8 cellular contexts compared by ENCODE assay signal in the genomic region with DNA sequence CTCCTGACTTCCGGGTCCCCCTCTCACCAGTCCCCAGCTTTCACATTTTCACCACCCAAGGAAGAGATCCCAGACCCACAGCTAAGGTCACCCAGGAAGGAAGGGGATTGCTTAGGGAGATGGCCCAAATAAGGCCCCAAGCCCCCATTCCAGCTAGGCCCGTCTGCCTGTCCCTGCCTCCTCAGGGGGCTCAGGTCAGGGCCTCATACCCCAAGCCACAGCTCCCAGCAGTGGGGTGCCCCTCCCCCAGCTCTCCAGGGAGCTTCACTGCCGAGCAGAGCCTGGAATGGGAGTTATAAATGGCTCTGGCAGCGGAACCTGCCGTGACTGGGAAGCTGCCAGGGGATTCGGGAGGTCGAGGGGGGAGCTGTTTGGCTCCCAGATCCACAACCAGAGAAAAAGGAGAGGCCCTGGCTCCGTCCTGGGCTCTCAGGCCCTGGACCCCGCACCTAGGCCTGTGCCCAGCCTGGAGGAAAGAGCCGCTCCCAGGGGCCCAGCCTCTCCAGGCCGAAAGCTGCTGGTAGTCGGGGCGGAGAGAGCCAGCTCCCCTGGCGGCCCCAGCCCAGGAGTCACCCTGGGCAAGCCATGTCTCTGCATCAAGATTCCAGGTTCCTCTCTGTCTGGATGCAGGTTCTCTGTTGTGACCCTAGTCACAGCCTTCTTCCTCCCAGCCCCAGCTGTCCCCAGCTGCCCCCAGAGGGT. TPM values are rescaled to one million over a fixed set of nuclear protein-coding genes. Genes with fewer than 3 reads are reported as not detected.
A peak's percentile ranks its signal among the peaks of the same experiment; 100 is the strongest.
DNase-seq lines count a peak whose midpoint lies in the region; ATAC-seq, FAIRE-seq and TF ChIP-seq lines count a peak whose summit lies in the region.

No MANE protein-coding gene starts in this region.

- peak overlapping the region; percentile 84 for H3K27ac ChIP-seq in HEK293 (ENCODE audit: extremely low read depth, low read depth, low read length)
- peak overlapping the region; percentile 10 for H3K27ac ChIP-seq in adipose tissue (ENCODE audit: low read depth, low read length)
- H3K27ac ChIP-seq in right cardiac atrium (ENCODE audit: low read length): peak overlapping the region; percentile 92
- peak overlapping the region; percentile 83 to 91 for H3K27ac ChIP-seq in small intestine (ENCODE audit: low read depth in 1 of 2, low read length in 1 of 2)

- H3K36me3 Mint-ChIP-seq in immature natural killer cell: no peaks in the 10 kb centered on the region

- intact Hi-C loops in right cardiac atrium (cut with DNase I): loop anchor here in 1 of 4 donors (5.0 kb wide), 1 partner anchor 82 kb away; no protein-coding TSS in a partner anchor

- DNase-seq in right cardiac atrium: peak; percentile 85 to 95 (median 95)
- peak; percentile 46 for DNase-seq in small intestine
- DNase-seq in stimulated activated CD4-positive, alpha-beta T cell treated with anti-CD3 and anti-CD28 coated beads, Interleukin-4, amount 100 ng/mL, for 24 hours: no peak
- no peak for DNase-seq in immature natural killer cell

- WGBS in adipose tissue, 3 donors: 44 to 55% (median 48%) methylated on average over 13 to 14 of the region's 14 CpGs
- WGBS in right cardiac atrium: 15% methylated on average over 14 of the region's 14 CpGs
- 19 to 37% (median 26%) methylated on average over 12 to 14 of the region's 14 CpGs for WGBS in small intestine, 3 donors

- H3K9me3 ChIP-seq in HEK293 (ENCODE audit: control insufficient read depth, insufficient read depth, low read depth, low read length): no peaks in the 10 kb centered on the region
- no peaks in the 10 kb centered on the region for H3K9me3 ChIP-seq in right cardiac atrium (ENCODE audit: control insufficient read depth, low read length)
- no peaks in the 10 kb centered on the region for H3K9me3 ChIP-seq in small intestine (ENCODE audit: control insufficient read depth, low read depth)

- no peaks in the 10 kb centered on the region for H3K27me3 ChIP-seq in right cardiac atrium (ENCODE audit: control insufficient read depth, insufficient read depth)
- H3K27me3 ChIP-seq in small intestine (ENCODE audit: control insufficient read depth in 2 of 2, insufficient read depth in 2 of 2, low read length in 2 of 2): no peaks in the 10 kb centered on the region

- peaks cover 6 to 7% of the 10 kb centered on the region in 2 donors for H3K4me1 Mint-ChIP-seq in immature natural killer cell

- H3K4me3 ChIP-seq in HEK293 (ENCODE audit: low read depth, low read length): peak overlapping the region; percentile 15
- peak overlapping the region; percentile 35 for H3K4me3 ChIP-seq in right cardiac atrium (ENCODE audit: low read length)
- peak overlapping the region; percentile 17 to 52 for H3K4me3 ChIP-seq in small intestine (ENCODE audit: low read depth in 1 of 2, low read length in 2 of 2)

- no peak for FAIRE-seq in small intestine (lab: Jason Lieb, UNC)

- no peak overlapping the region for H3K27ac Mint-ChIP-seq in immature natural killer cell

- CTCF ChIA-PET in HEK293 (lab: Yijun Ruan, JAX): interaction anchor here (0.6 to 7.1 kb wide), 13 partner anchors 12 to 445 kb away, joined by 3 to 82 read pairs (median 4); partner anchors contain the start of gene INAFM2

- H3K36me3 ChIP-seq in HEK293 (ENCODE audit: control insufficient read depth in 2 of 2, insufficient read depth in 1 of 2, low read length in 2 of 2) (no peaks in the 10 kb centered on the region), small intestine (ENCODE audit: control insufficient read depth in 2 of 2, insufficient read depth in 2 of 2, low read length in 2 of 2) (no peaks in the 10 kb centered on the region)

- no peak; the same call in 1 of the 2 replicates for TF ChIP-seq CTCF in HEK293 (tag by site-specific recombination; IDR thresholded peaks at IDR 0.05)

- H3K9me3 Mint-ChIP-seq in immature natural killer cell: no peaks in the 10 kb centered on the region

- ATAC-seq in right cardiac atrium: peak; percentile 59 to 65
- no peak for ATAC-seq in HG03457 (IDR thresholded peaks at IDR 0.05; ENCODE audit: unreplicated experiment)
- no peak for ATAC-seq in HG02623 (IDR thresholded peaks at IDR 0.05; ENCODE audit: unreplicated experiment)

- H3K4me1 ChIP-seq in HEK293 (ENCODE audit: control insufficient read depth, insufficient read depth, low read length) (peaks cover 10% of the 10 kb centered on the region), right cardiac atrium (ENCODE audit: control insufficient read depth, insufficient read depth, low read length) (peaks cover 19% of the 10 kb centered on the region), small intestine (ENCODE audit: control insufficient read depth in 2 of 2, insufficient read depth in 1 of 2, low read depth in 1 of 2, low read length in 1 of 2) (peaks cover 3 to 11% of the 10 kb centered on the region in 2 donors)

- H3K27me3 Mint-ChIP-seq in immature natural killer cell (ENCODE audit: low read depth in 3 of 3): peaks cover 0 to 2% (median 0%) of the 10 kb centered on the region in 3 donors

- POLR2A ChIA-PET in HEK293 (lab: Yijun Ruan, JAX): interaction anchor here (0.9 to 1.5 kb wide), 3 partner anchors 8 to 27 kb away, joined by 3 to 5 read pairs (median 3); no protein-coding TSS in a partner anchor

- no peak overlapping the region for H3K4me3 Mint-ChIP-seq in immature natural killer cell

TF ChIP-seq in HEK293, 187 proteins besides CTCF, POLR2A, EP300 and RAD21:
- TF ChIP-seq ZXDB (tag by site-specific recombination; IDR thresholded peaks at IDR 0.05) (peak; percentile 16; the same call in 1 of the 2 replicates), ZNF48 (tag by site-specific recombination; IDR thresholded peaks at IDR 0.05) (no peak), ZNF423 (tag by site-specific recombination; IDR thresholded peaks at IDR 0.05) (peak; percentile 30; the same call in 1 of the 2 replicates), IKZF3 (tag by site-specific recombination; IDR thresholded peaks at IDR 0.05) (peak; percentile 65; the same call in 1 of the 2 replicates), GLIS2 (tag by site-specific recombination; IDR thresholded peaks at IDR 0.05) (peak; percentile 65), ZNF670 (tag by site-specific recombination; IDR thresholded peaks at IDR 0.05; ENCODE audit: low read depth) (no peak), GLIS1 (tag by site-specific recombination; IDR thresholded peaks at IDR 0.05) (peak; percentile 74), ZIC2 (tag by site-specific recombination; IDR thresholded peaks at IDR 0.05) (peak; percentile 84), ZNF341 (tag by site-specific recombination; IDR thresholded peaks at IDR 0.05; ENCODE audit: low read depth) (0 out of 2 replicates have a peak, but pooled peaks have one; percentile 8)

RNA-seq across cellular contexts. Expression of gene CCDC9B, which starts 0.6 kb away (rescaled TPM):
- polyA plus RNA-seq in adipose tissue (10 to 100 TPM in 1 of 3 donors, 1 to 10 TPM in 2; 2.8 to 14.6 (median 4.3) TPM), right cardiac atrium (99.7 TPM), small intestine (1 to 10 TPM; 2.2 to 7.4 (median 2.7) TPM), immature natural killer cell (under 1 TPM in 2 of 3 donors, not detected in 1; 0.09 to 0.46 TPM)
- total RNA-seq in right cardiac atrium: 100 to 1,000 TPM in 3 of 4 donors, 10 to 100 TPM in 1; 71.9 to 144 (median 131) TPM

RNA-seq across cellular contexts. Expression of gene PHGR1, which starts 10.6 kb away (rescaled TPM):
- 10 to 100 TPM in 1 of 3 donors, 1 to 10 TPM in 2; 2.2 to 37.3 (median 8.8) TPM for polyA plus RNA-seq in adipose tissue
- total RNA-seq in right cardiac atrium: not detected
- not detected for polyA plus RNA-seq in right cardiac atrium
- polyA plus RNA-seq in small intestine: over 10,000 TPM in 2 of 3 donors, 1,000 to 10,000 TPM in 1; 4,043 to 32,483 (median 28,942) TPM
- not detected for polyA plus RNA-seq in immature natural killer cell

RNA-seq across cellular contexts. Expression of gene INAFM2, which starts 16.7 kb away (rescaled TPM):
- 1 to 10 TPM; 3.7 to 9.1 (median 7.4) TPM for polyA plus RNA-seq in adipose tissue
- total RNA-seq in right cardiac atrium: 100 to 1,000 TPM in 1 of 4 donors, 10 to 100 TPM in 3; 72.6 to 115 (median 74.1) TPM
- 47.3 TPM for polyA plus RNA-seq in right cardiac atrium
- 1 to 10 TPM; 4.7 to 7.6 (median 5.4) TPM for polyA plus RNA-seq in small intestine
- 1 to 10 TPM; 3.2 to 3.5 (median 3.2) TPM for polyA plus RNA-seq in immature natural killer cell

RNA-seq across cellular contexts. Expression of gene DISP2, which starts 17.8 kb away (rescaled TPM):
- polyA plus RNA-seq in adipose tissue (under 1 TPM; 0.24 to 0.62 (median 0.56) TPM), right cardiac atrium (2.4 TPM), small intestine (10 to 100 TPM in 1 of 3 donors, 1 to 10 TPM in 2; 2.2 to 12.2 (median 3.4) TPM), immature natural killer cell (1 to 10 TPM in 1 of 3 donors, under 1 TPM in 2; 0.03 to 1.1 (median 0.38) TPM)
- 1 to 10 TPM in 2 of 4 donors, under 1 TPM in 2; 0.85 to 4.6 (median 0.97) TPM for total RNA-seq in right cardiac atrium

RNA-seq across cellular contexts. Expression of gene PLCB2, which starts 32.5 kb away (rescaled TPM):
- polyA plus RNA-seq in adipose tissue (10 to 100 TPM in 2 of 3 donors, 1 to 10 TPM in 1; 3.3 to 15.1 (median 12.7) TPM), right cardiac atrium (18.5 TPM), small intestine (1 to 10 TPM; 5.6 to 8.1 (median 7.6) TPM), immature natural killer cell (10 to 100 TPM; 18.0 to 57.0 (median 24.2) TPM)
- total RNA-seq in right cardiac atrium: 10 to 100 TPM; 11.5 to 28.9 (median 21.7) TPM

Comparison
In these comparisons a context has a peak if more than half of its experiments do, and no peak if none do; other contexts are left out.
1. H3K27ac ChIP-seq: peak in every context shown above with its lines; median percentile 92 in right cardiac atrium; 87 in small intestine; 84 in HEK293; 10 in adipose tissue.
2. ATAC-seq: peak in right cardiac atrium (2 of 2); none in HG03457 (single experiment) and HG02623 (single experiment).
3. DNase-seq: peak in right cardiac atrium (3 of 3) and small intestine (single experiment); none in stimulated activated CD4-positive, alpha-beta T cell treated with anti-CD3 and anti-CD28 coated beads, Interleukin-4, amount 100 ng/mL, for 24 hours (single experiment) and immature natural killer cell (0 of 3).
4. RNA of gene PHGR1, which starts 10.6 kb away (polyA plus RNA-seq): 4,043 to 32,483 TPM in small intestine; 2.2 to 37.3 TPM in adipose tissue, not detected in right cardiac atrium (single experiment) and not detected in immature natural killer cell; every median in the first group is over 100 times any median in the second.
5. Peak in every context shown above with its lines, with median percentiles within 50 percentile points of each other: H3K4me3 ChIP-seq.